ENCODE assay signal across 8 cellular contexts in the genomic region with DNA sequence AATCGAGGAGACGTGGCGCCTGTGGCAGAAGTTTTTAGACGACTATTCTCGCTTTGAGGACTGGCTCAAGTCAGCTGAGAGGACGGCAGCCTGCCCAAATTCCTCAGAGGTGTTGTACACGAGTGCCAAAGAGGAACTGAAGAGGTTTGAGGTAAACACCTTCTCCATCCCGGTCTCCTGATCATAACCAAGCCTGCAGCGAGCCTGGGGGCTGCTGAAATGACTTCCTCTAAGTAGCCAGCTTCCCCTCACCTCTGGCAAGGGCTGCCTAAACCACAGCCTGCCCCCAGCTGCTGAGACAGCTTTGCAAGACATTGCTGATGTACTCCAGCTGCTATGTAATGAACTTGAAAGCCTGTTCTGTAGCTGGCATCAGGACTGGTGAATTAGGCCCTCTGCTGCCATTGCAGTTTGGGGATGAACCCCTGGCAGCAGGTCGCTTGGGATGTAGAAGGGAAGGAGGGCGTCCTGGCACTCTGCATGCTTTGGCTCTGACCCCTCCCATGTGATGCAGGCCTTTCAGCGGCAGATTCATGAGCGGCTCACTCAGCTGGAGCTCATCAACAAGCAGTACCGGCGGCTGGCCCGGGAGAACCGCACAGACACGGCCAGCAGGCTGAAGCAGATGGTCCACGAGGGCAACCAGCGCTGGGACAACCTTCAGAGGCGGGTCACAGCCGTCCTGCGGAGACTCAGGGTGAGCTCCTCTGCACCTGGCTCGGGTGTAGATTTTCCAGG.
DNase-seq lines count a peak whose midpoint lies in the region; ATAC-seq and TF ChIP-seq lines count a peak whose summit lies in the region.

No MANE protein-coding gene starts in this region.

- H4K91ac ChIP-seq in IMR-90 (ENCODE audit: insufficient read depth, low read depth, low read length): no peak overlapping the region

- H3K18ac ChIP-seq in IMR-90 (ENCODE audit: low read depth, low read length): no peak overlapping the region

- H3K4me3 ChIP-seq in IMR-90 (ENCODE audit: insufficient read depth, low read depth, low read length) (no peak overlapping the region), testis (no peak overlapping the region)

- peak overlapping the region; percentile 31; the same call in 1 of the 2 replicates for H2AK5ac ChIP-seq in IMR-90 (ENCODE audit: low read depth, low read length)

- H3K4me1 ChIP-seq in IMR-90 (ENCODE audit: control insufficient read depth, insufficient read depth, low read length): peaks cover 9% of the 10 kb centered on the region; the same call in 1 of the 2 replicates
- H3K4me1 ChIP-seq in testis: peaks cover 13% of the 10 kb centered on the region

- POLR2A ChIA-PET in IMR-90 (lab: Charles Lee; ENCODE audit: unreplicated experiment): no interaction called here

- peak; percentile 71 for DNase-seq in IMR-90
- DNase-seq in head of caudate nucleus: peak in 36 of 42 donors; percentile 11 to 66 (median 32)
- peak; percentile 54 for DNase-seq in testis
- no peak for DNase-seq in GF-D8 (lab: John Stamatoyannopoulos, UW)
- no peak for DNase-seq in NOMO-1 treated with DMSO at 0.1 percent for 48 hours (lab: John Stamatoyannopoulos, UW; ENCODE audit: unreplicated experiment)
- DNase-seq in stimulated activated naive CD4-positive, alpha-beta T cell treated with Interleukin-2 at 50 U/mL for 16 hours (lab: John Stamatoyannopoulos, UW): no peak
- no peak for DNase-seq in NCI-H187 treated with DMSO at 0.1 percent for 48 hours (lab: John Stamatoyannopoulos, UW)

- no peaks in the 10 kb centered on the region for H4K20me1 ChIP-seq in IMR-90 (ENCODE audit: insufficient read depth, low read length)

- H2BK5ac ChIP-seq in IMR-90 (ENCODE audit: low read depth, low read length, poor library complexity, severe bottlenecking): no peak overlapping the region

- H3K27ac ChIP-seq in IMR-90 (ENCODE audit: insufficient read depth, low read length) (no peak overlapping the region), testis (peak overlapping the region; percentile 6 to 47)

- 0 out of 2 replicates have a peak overlapping the region, but pooled peaks have one; percentile 17 for H3K4ac ChIP-seq in IMR-90 (ENCODE audit: low read depth, low read length)

- no peak overlapping the region for H3K14ac ChIP-seq in IMR-90 (replicated peaks; ENCODE audit: low read depth, low read length)

- peak overlapping the region in 1 of 2 experiments; percentile 21; a peak in 1 of 4 replicates for H4K8ac ChIP-seq in IMR-90 (ENCODE audit: low read depth in 2 of 2, low read length in 2 of 2)

- no peak overlapping the region for H2BK120ac ChIP-seq in IMR-90 (ENCODE audit: low read depth, low read length)

- no peak overlapping the region for H2BK15ac ChIP-seq in IMR-90 (ENCODE audit: low read depth, low read length)

- no peak overlapping the region for H3K56ac ChIP-seq in IMR-90 (ENCODE audit: extremely low read depth, insufficient read depth, low read length)

- 0 out of 2 replicates have a peak overlapping the region, but pooled peaks have one; percentile 14 for H2BK20ac ChIP-seq in IMR-90 (ENCODE audit: low read depth, low read length)

- ATAC-seq in GM19397 (IDR thresholded peaks at IDR 0.05; ENCODE audit: unreplicated experiment): peak; percentile 76
- peak; percentile 80 for ATAC-seq in IMR-90 (ENCODE audit: low read depth)

- H3K9me1 ChIP-seq in IMR-90 (ENCODE audit: insufficient read depth, low read length): no peaks in the 10 kb centered on the region

- CTCF ChIA-PET in IMR-90 (lab: Yijun Ruan, JAX): interaction anchor here (0.8 to 1.0 kb wide), 3 partner anchors 11 to 85 kb away, joined by 3 read pairs; no protein-coding TSS in a partner anchor

- no peak overlapping the region; the same call in 1 of the 2 replicates for H3K4me2 ChIP-seq in IMR-90 (ENCODE audit: low read depth, low read length)

- intact Hi-C loops in IMR-90 (cut with micrococcal nuclease) (no loop called here), head of caudate nucleus (cut with DNase I) (no loop called here), testis (cut with DNase I; ENCODE audit: low total_unique reads) (no loop called here)

- H3K27me3 ChIP-seq in IMR-90 (ENCODE audit: control insufficient read depth, insufficient read depth, low read length) (no peaks in the 10 kb centered on the region), testis (no peaks in the 10 kb centered on the region)

- H2AK9ac ChIP-seq in IMR-90 (replicated peaks; ENCODE audit: low read depth, low read length, poor library complexity): peak overlapping the region; percentile 3

- no peak overlapping the region for H3K23ac ChIP-seq in IMR-90 (ENCODE audit: low read depth, low read length)

- dilution Hi-C loops in IMR-90 (cut with HindIII; ENCODE audit: low sequenced_read_pairs, unreplicated experiment): no loop called here

- H3K9me3 ChIP-seq in IMR-90 (ENCODE audit: control insufficient read depth, insufficient read depth, low read length): no peaks in the 10 kb centered on the region
- H3K9me3 ChIP-seq in testis: no peaks in the 10 kb centered on the region

- H3K9ac ChIP-seq in IMR-90 (ENCODE audit: low read depth, low read length): no peak overlapping the region

- TF ChIP-seq POLR2A in IMR-90 (IDR thresholded peaks at IDR 0.05; ENCODE audit: low read depth, low read length) (no peak), testis (IDR thresholded peaks at IDR 0.05) (no peak)

- H3K79me1 ChIP-seq in IMR-90 (ENCODE audit: low read depth in 1 of 2, low read length in 2 of 2): no peaks in the 10 kb centered on the region

- BruUV-seq in IMR-90 (replicated peaks; lab: Mats Ljungman, UMichigan): no TSS peak

- in situ Hi-C loops in IMR-90 (cut with MboI; ENCODE audit: low sequenced_read_pairs): no loop called here

- TF ChIP-seq CTCF in IMR-90 (conservative IDR thresholded peaks at IDR 0.05; ENCODE audit: low read depth, low read length) (no peak), testis (IDR thresholded peaks at IDR 0.05) (no peak)

- no peak for TF ChIP-seq RAD21 in IMR-90 (IDR thresholded peaks at IDR 0.05; ENCODE audit: low read length)

- WGBS in IMR-90 (ENCODE audit: extremely low coverage in 2 of 2, insufficient read length in 1 of 2), 2 experiments: 25% methylated on average over 11 of the region's 24 CpGs; no CpG with 5 or more reads in 1 of the 2 experiments
- WGBS in testis, 2 donors: 58 to 64% methylated on average over 9 to 24 of the region's 24 CpGs

- peaks cover 6% of the 10 kb centered on the region; the same call in 1 of the 2 replicates for H3K36me3 ChIP-seq in IMR-90 (ENCODE audit: control insufficient read depth, insufficient read depth, low read length)
- no peaks in the 10 kb centered on the region for H3K36me3 ChIP-seq in testis (ENCODE audit: low read depth, missing control alignments)

- H2AFZ ChIP-seq in IMR-90 (replicated peaks; ENCODE audit: low read length, poor library complexity): peak overlapping the region; percentile 73

- H4K5ac ChIP-seq in IMR-90 (ENCODE audit: low read depth, low read length): no peak overlapping the region

TF ChIP-seq in IMR-90, 13 proteins besides CTCF, POLR2A, EP300 and RAD21:
- TF ChIP-seq, protein P1, sequence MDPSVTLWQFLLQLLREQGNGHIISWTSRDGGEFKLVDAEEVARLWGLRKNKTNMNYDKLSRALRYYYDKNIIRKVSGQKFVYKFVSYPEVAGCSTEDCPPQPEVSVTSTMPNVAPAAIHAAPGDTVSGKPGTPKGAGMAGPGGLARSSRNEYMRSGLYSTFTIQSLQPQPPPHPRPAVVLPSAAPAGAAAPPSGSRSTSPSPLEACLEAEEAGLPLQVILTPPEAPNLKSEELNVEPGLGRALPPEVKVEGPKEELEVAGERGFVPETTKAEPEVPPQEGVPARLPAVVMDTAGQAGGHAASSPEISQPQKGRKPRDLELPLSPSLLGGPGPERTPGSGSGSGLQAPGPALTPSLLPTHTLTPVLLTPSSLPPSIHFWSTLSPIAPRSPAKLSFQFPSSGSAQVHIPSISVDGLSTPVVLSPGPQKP (IDR thresholded peaks at IDR 0.05; ENCODE audit: borderline replicate concordance, low read depth, low read length): no peak
- no peak; the same call in 1 of the 2 replicates for TF ChIP-seq MAZ (IDR thresholded peaks at IDR 0.05; ENCODE audit: borderline replicate concordance, low read depth, low read length)
- TF ChIP-seq RCOR1 (IDR thresholded peaks at IDR 0.05; ENCODE audit: insufficient replicate concordance, low read length): no peak
- TF ChIP-seq MXI1 (IDR thresholded peaks at IDR 0.05; ENCODE audit: borderline replicate concordance, low read depth, low read length): no peak
- no peak for TF ChIP-seq SMC3 (IDR thresholded peaks at IDR 0.05; ENCODE audit: low read depth, low read length)
- no peak for TF ChIP-seq NFE2L2 (IDR thresholded peaks at IDR 0.05; ENCODE audit: low read depth, low read length)
- TF ChIP-seq CHD1 (IDR thresholded peaks at IDR 0.05; ENCODE audit: low read depth, low read length): no peak
- TF ChIP-seq MAFK (IDR thresholded peaks at IDR 0.05; ENCODE audit: low read depth, low read length): no peak
- TF ChIP-seq, protein P2, sequence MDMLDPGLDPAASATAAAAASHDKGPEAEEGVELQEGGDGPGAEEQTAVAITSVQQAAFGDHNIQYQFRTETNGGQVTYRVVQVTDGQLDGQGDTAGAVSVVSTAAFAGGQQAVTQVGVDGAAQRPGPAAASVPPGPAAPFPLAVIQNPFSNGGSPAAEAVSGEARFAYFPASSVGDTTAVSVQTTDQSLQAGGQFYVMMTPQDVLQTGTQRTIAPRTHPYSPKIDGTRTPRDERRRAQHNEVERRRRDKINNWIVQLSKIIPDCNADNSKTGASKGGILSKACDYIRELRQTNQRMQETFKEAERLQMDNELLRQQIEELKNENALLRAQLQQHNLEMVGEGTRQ (IDR thresholded peaks at IDR 0.05; ENCODE audit: low read depth, low read length): no peak
- TF ChIP-seq CEBPB (IDR thresholded peaks at IDR 0.05; ENCODE audit: low read depth, low read length): no peak
- no peak for TF ChIP-seq RFX5 (IDR thresholded peaks at IDR 0.05; ENCODE audit: low read depth, low read length)
- no peak for TF ChIP-seq FOS (IDR thresholded peaks at IDR 0.05; ENCODE audit: low read depth, low read length)
- no peak for TF ChIP-seq BHLHE40 (IDR thresholded peaks at IDR 0.05; ENCODE audit: low read depth, low read length)

Comparison
In these comparisons a context has a peak if more than half of its experiments do, and no peak if none do; other contexts are left out.
1. DNase-seq: peak in IMR-90 (single experiment), head of caudate nucleus (36 of 42) and testis (single experiment); none in GF-D8 (single experiment), NOMO-1 treated with DMSO at 0.1 percent for 48 hours (single experiment), stimulated activated naive CD4-positive, alpha-beta T cell treated with Interleukin-2 at 50 U/mL for 16 hours (single experiment) and NCI-H187 treated with DMSO at 0.1 percent for 48 hours (single experiment).